Comparison of ENCODE assay signal across 8 cellular contexts in genomic region chr20:12207875-12208274, GRCh38.
A peak's percentile ranks its signal among the peaks of the same experiment; 100 is the strongest.
DNase-seq lines count a peak whose midpoint lies in the region; ATAC-seq, FAIRE-seq and TF ChIP-seq lines count a peak whose summit lies in the region.

No MANE protein-coding gene starts in this region.

- H3K27ac Mint-ChIP-seq in CD8-positive, alpha-beta T cell, result no peak overlapping the region

- TF ChIP-seq CTCF in AG09309 (IDR thresholded peaks at IDR 0.05; ENCODE audit: control insufficient read depth, insufficient read depth, low read depth, low read length, missing control alignments) (peak; percentile 66), hepatocyte (IDR thresholded peaks at IDR 0.05; ENCODE audit: poor library complexity) (peak; percentile 41)
- TF ChIP-seq CTCF in CD8-positive, alpha-beta T cell (IDR thresholded peaks at IDR 0.05), result no peak

- ATAC-seq in GM19395 (IDR thresholded peaks at IDR 0.05; ENCODE audit: unreplicated experiment) (peak; percentile 68), GM21576 (IDR thresholded peaks at IDR 0.05; ENCODE audit: unreplicated experiment) (no peak)
- no peak for ATAC-seq in CD8-positive, alpha-beta T cell

- DNase-seq in AG09309 (ENCODE audit: low read depth) (no peak), SJSA1 (ENCODE audit: low read depth in 1 of 2, low spot score in 2 of 2) (peak; percentile 5 to 44), hepatocyte (ENCODE audit: low spot score) (peak; percentile 31), amniotic stem cell (lab: John Stamatoyannopoulos, UW) (no peak), frontal cortex (ENCODE audit: low spot score in 2 of 2) (no peak)
- no peak for DNase-seq in CD8-positive, alpha-beta T cell

- no peaks in the 10 kb centered on the region for H3K27me3 ChIP-seq in SJSA1 (replicated peaks)
- no peaks in the 10 kb centered on the region for H3K27me3 ChIP-seq in hepatocyte
- H3K27me3 ChIP-seq in CD8-positive, alpha-beta T cell (ENCODE audit: insufficient read depth, low read length), result no peaks in the 10 kb centered on the region

- no peak overlapping the region for H3K4me3 Mint-ChIP-seq in CD8-positive, alpha-beta T cell

- H3K27ac ChIP-seq in SJSA1 (no peak overlapping the region), hepatocyte (no peak overlapping the region)
- no peak overlapping the region for H3K27ac ChIP-seq in CD8-positive, alpha-beta T cell (ENCODE audit: low read depth, low read length)

- no peaks in the 10 kb centered on the region for H4K20me1 ChIP-seq in hepatocyte (ENCODE audit: insufficient read depth, poor library complexity, severe bottlenecking)

- no peaks in the 10 kb centered on the region for H3K79me2 ChIP-seq in hepatocyte

- H3K4me1 ChIP-seq in SJSA1 (replicated peaks) (no peaks in the 10 kb centered on the region), hepatocyte (ENCODE audit: insufficient read depth) (no peaks in the 10 kb centered on the region)
- H3K4me1 ChIP-seq in CD8-positive, alpha-beta T cell (ENCODE audit: insufficient read depth, low read length), result no peaks in the 10 kb centered on the region

- H3K9me3 Mint-ChIP-seq in CD8-positive, alpha-beta T cell, result peaks cover 13% of the 10 kb centered on the region

- H3K9me3 ChIP-seq in SJSA1 (replicated peaks) (no peaks in the 10 kb centered on the region), hepatocyte (ENCODE audit: low read depth) (no peaks in the 10 kb centered on the region)
- H3K9me3 ChIP-seq in CD8-positive, alpha-beta T cell (ENCODE audit: low read length), result no peaks in the 10 kb centered on the region

- H3K36me3 ChIP-seq in SJSA1, result no peaks in the 10 kb centered on the region
- no peaks in the 10 kb centered on the region for H3K36me3 ChIP-seq in hepatocyte (replicated peaks; ENCODE audit: insufficient read depth, low read depth)
- no peaks in the 10 kb centered on the region for H3K36me3 ChIP-seq in CD8-positive, alpha-beta T cell (ENCODE audit: insufficient read depth, low read length)

- no peaks in the 10 kb centered on the region for H3K36me3 Mint-ChIP-seq in CD8-positive, alpha-beta T cell

- H3K4me2 ChIP-seq in hepatocyte, result no peak overlapping the region

- CTCF ChIA-PET in CD8-positive, alpha-beta T cell (lab: Charles Lee), result no interaction called here

- H3K4me3 ChIP-seq in AG09309 (ENCODE audit: control insufficient read depth, low read depth, low read length) (no peak overlapping the region), SJSA1 (no peak overlapping the region), hepatocyte (no peak overlapping the region)
- no peak overlapping the region for H3K4me3 ChIP-seq in CD8-positive, alpha-beta T cell (ENCODE audit: low read depth, low read length)

- no peaks in the 10 kb centered on the region for H3K27me3 Mint-ChIP-seq in CD8-positive, alpha-beta T cell (ENCODE audit: low read depth)

- POLR2A ChIA-PET in CD8-positive, alpha-beta T cell (lab: Charles Lee), result no interaction called here

- no peak for FAIRE-seq in frontal cortex (lab: Jason Lieb, UNC)

- H3K4me1 Mint-ChIP-seq in CD8-positive, alpha-beta T cell (ENCODE audit: low read depth), result no peaks in the 10 kb centered on the region

- H3K9me2 ChIP-seq in hepatocyte (replicated peaks; ENCODE audit: insufficient read depth), result no peaks in the 10 kb centered on the region

- WGBS in hepatocyte (ENCODE audit: low lambda C conversion rate, missing lambda C conversion rate), result 14% methylated on average over 1 of the region's 1 CpG

- intact Hi-C loops in CD8-positive, alpha-beta T cell (cut with DNase I, micrococcal nuclease), result no loop called here

- no peak overlapping the region for H2AFZ ChIP-seq in hepatocyte

Comparison
In these comparisons a context has a peak if more than half of its experiments do, and no peak if none do; other contexts are left out.
1. DNase-seq: peak in SJSA1 (2 of 2) and hepatocyte (single experiment); none in AG09309 (single experiment), amniotic stem cell (single experiment), CD8-positive, alpha-beta T cell (0 of 7) and frontal cortex (0 of 2).